Comparison of ENCODE assay signal across 25 cellular contexts in the genomic region with DNA sequence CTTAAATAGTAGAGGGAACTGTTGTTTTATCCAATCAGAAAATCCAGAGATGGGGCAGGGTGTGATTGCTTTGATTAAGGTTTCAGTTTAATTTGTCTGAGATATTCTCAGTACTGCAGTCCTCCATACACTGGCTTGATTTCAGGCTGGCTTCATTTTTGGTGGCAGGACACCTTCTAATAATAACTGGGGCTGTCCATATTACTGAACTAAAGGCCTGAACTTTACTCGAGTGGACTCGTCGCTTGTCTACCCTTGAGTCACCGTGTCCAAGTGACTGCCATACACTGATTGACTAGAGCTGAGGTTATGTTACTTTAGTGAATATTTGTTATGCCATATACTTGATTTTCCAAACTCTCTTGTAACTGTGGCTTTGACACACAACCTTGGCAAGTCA.
"Had no signal": no experiment of that assay in that cellular context is flagged by ENCODE, and none has a peak within 500 bp of the region (broad histone marks: within the 10 kb centered on the region; RNA-seq: fewer than 3 reads in every experiment).

No MANE protein-coding gene starts in this region.

- FAIRE-seq: colon, frontal cortex had no signal

- H3K4me1 ChIP-seq: colonic mucosa, esophagus muscularis mucosa, esophagus squamous epithelium, foreskin keratinocyte, gastrocnemius medialis, gastroesophageal sphincter, heart right ventricle had no signal

- H3K27me3 ChIP-seq: colonic mucosa, dorsolateral prefrontal cortex, esophagus muscularis mucosa, esophagus squamous epithelium, foreskin keratinocyte, gastrocnemius medialis, gastroesophageal sphincter, heart right ventricle had no signal

- H3K9me3 ChIP-seq: colonic mucosa, esophagus muscularis mucosa, esophagus squamous epithelium, gastrocnemius medialis, gastroesophageal sphincter had no signal

- ATAC-seq: effector memory CD8-positive, alpha-beta T cell; esophagus mucosa; foreskin keratinocyte; gastrocnemius medialis; gastroesophageal sphincter had no signal

- H3K36me3 ChIP-seq: colonic mucosa, esophagus muscularis mucosa, esophagus squamous epithelium, gastrocnemius medialis, gastroesophageal sphincter, heart right ventricle had no signal

- H3K27ac ChIP-seq: colonic mucosa, coronary artery, dorsolateral prefrontal cortex, epithelial cell of prostate, esophagus muscularis mucosa, esophagus squamous epithelium, foreskin keratinocyte, gastrocnemius medialis, gastroesophageal sphincter, heart right ventricle had no signal

- DNase-seq: colonic mucosa; cortex of kidney; dermis blood vessel endothelial cell; dorsolateral prefrontal cortex; effector CD4-positive, alpha-beta T cell; effector CD8-positive, alpha-beta T cell; effector memory CD4-positive, alpha-beta T cell; effector memory CD8-positive, alpha-beta T cell; endodermal cell; erythroblast; esophagus squamous epithelium; foreskin fibroblast; foreskin keratinocyte; foreskin melanocyte; gastrocnemius medialis; glutamatergic neuron; head of caudate nucleus; heart right ventricle had no signal

- H3K4me3 ChIP-seq: colonic mucosa, coronary artery, dorsolateral prefrontal cortex, esophagus muscularis mucosa, esophagus squamous epithelium, gastrocnemius medialis, gastroesophageal sphincter, heart right ventricle had no signal
